Comparison of ENCODE assay signal across 18 cellular contexts in the genomic region with DNA sequence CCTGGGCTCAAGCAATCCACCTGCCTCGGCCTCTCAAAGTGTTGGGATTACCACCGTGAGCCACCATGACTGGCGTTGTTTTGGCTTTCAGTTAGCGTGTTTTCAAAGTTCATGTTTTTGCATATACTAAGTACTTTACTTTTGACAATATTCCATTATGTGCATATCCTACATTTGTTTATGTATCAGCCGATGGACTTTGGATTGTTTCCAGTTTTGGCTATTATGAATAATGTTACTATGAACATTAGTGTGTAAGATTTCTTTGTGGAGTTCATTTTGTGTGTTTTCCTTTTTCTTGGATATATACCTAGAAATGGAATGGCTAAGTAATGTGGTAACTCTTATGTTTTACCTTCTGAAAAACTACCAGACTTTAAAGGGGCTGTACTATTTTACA. TPM values are rescaled to one million over a fixed set of nuclear protein-coding genes. Genes with fewer than 3 reads are reported as not detected.
A peak's percentile ranks its signal among the peaks of the same experiment; 100 is the strongest.
DNase-seq lines count a peak whose midpoint lies in the region; ATAC-seq, FAIRE-seq and TF ChIP-seq lines count a peak whose summit lies in the region.
"Had no signal": no experiment of that assay in that cellular context is flagged by ENCODE, and none has a peak within 500 bp of the region (broad histone marks: within the 10 kb centered on the region; RNA-seq: fewer than 3 reads in every experiment).

No MANE protein-coding gene starts in this region.

- H3K4me3 ChIP-seq in Panc1 (ENCODE audit: low read depth in 2 of 2, low read length in 2 of 2) (no peak overlapping the region), endothelial cell of umbilical vein (replicated peaks in 1 of 3; ENCODE audit: insufficient read depth in 1 of 3, low read depth in 1 of 3, low read length in 3 of 3) (no peak overlapping the region)
- H3K4me3 ChIP-seq: BLaER1 had no signal

- POLR2A ChIA-PET in Panc1 (lab: Charles Lee): no interaction called here
- POLR2A ChIA-PET in endothelial cell of umbilical vein (lab: Charles Lee): no interaction called here

- no peaks in the 10 kb centered on the region for H3K27me3 ChIP-seq in Panc1 (ENCODE audit: control insufficient read depth, insufficient read depth, low read length)
- H3K27me3 ChIP-seq in endothelial cell of umbilical vein (ENCODE audit: control insufficient read depth in 2 of 2, insufficient read depth in 2 of 2, low read length in 2 of 2): no peaks in the 10 kb centered on the region
- H3K27me3 ChIP-seq: BLaER1 had no signal

- peaks cover 14% of the 10 kb centered on the region for H4K20me1 ChIP-seq in endothelial cell of umbilical vein (replicated peaks; ENCODE audit: control insufficient read depth, extremely low read depth, insufficient read depth, low read length)

- BruUV-seq in Panc1 (replicated peaks; lab: Mats Ljungman, UMichigan): TSS peak; percentile 20
- no TSS peak for BruUV-seq in endothelial cell of umbilical vein (replicated peaks; lab: Mats Ljungman, UMichigan)

- no peak overlapping the region for H3K9ac ChIP-seq in endothelial cell of umbilical vein (replicated peaks; ENCODE audit: extremely low read depth, insufficient read depth, low read length)
- H3K9ac ChIP-seq: BLaER1 had no signal

- CTCF ChIA-PET in Panc1 (lab: Charles Lee): no interaction called here
- CTCF ChIA-PET in endothelial cell of umbilical vein (lab: Charles Lee): no interaction called here

- dilution Hi-C loops in endothelial cell of umbilical vein (cut with MboI; ENCODE audit: extremely low pct_ligation_motif_present, low sequenced_read_pairs): no loop called here

- no peak overlapping the region for H3K27ac ChIP-seq in Panc1 (ENCODE audit: low read length)
- no peak overlapping the region for H3K27ac ChIP-seq in endothelial cell of umbilical vein (ENCODE audit: insufficient read depth, low read depth, low read length)
- H3K27ac ChIP-seq: BLaER1 had no signal

- in situ Hi-C loops in Panc1 (cut with HindIII; ENCODE audit: low pct_unique_long_range_greater_than_20kb, low sequenced_read_pairs): no loop called here

- TF ChIP-seq CTCF in Panc1 (IDR thresholded peaks at IDR 0.05): no peak
- no peak for TF ChIP-seq CTCF in endothelial cell of umbilical vein (IDR thresholded peaks at IDR 0.05; ENCODE audit: extremely low read depth in 1 of 2, insufficient read depth in 1 of 2, low read depth in 1 of 2, low read length in 2 of 2)

- no peak overlapping the region for H3K4me2 ChIP-seq in endothelial cell of umbilical vein (ENCODE audit: insufficient read depth, low read length)
- H3K4me2 ChIP-seq: BLaER1 had no signal

- no peak for FAIRE-seq in endothelial cell of umbilical vein (lab: Jason Lieb, UNC)
- FAIRE-seq: GM18507 had no signal

- ATAC-seq in Panc1 (no peak), GM21825 (IDR thresholded peaks at IDR 0.05; ENCODE audit: unreplicated experiment) (no peak), HG02870 (IDR thresholded peaks at IDR 0.05; ENCODE audit: unreplicated experiment) (no peak)

- H3K9me3 ChIP-seq in Panc1 (ENCODE audit: control insufficient read depth, insufficient read depth, low read depth, low read length) (no peaks in the 10 kb centered on the region), endothelial cell of umbilical vein (replicated peaks; ENCODE audit: control insufficient read depth, insufficient read depth, low read length) (no peaks in the 10 kb centered on the region)
- H3K9me3 ChIP-seq: Caco-2 had no signal

- intact Hi-C loops in Panc1 (cut with micrococcal nuclease; ENCODE audit: unreplicated experiment): no loop called here
- intact Hi-C loops in endothelial cell of umbilical vein (cut with micrococcal nuclease): no loop called here

- H3K4me1 ChIP-seq in Panc1 (ENCODE audit: control insufficient read depth, insufficient read depth, low read length): 0 out of 2 replicates have a peak, but pooled peaks cover 4% of the 10 kb centered on the region
- no peaks in the 10 kb centered on the region for H3K4me1 ChIP-seq in endothelial cell of umbilical vein (ENCODE audit: control insufficient read depth, extremely low read depth, insufficient read depth, low read length)
- H3K4me1 ChIP-seq: BLaER1 had no signal

- H3K9me1 ChIP-seq in endothelial cell of umbilical vein (replicated peaks; ENCODE audit: control insufficient read depth, extremely low read depth, insufficient read depth, low read length): no peaks in the 10 kb centered on the region

- peaks cover 99% of the 10 kb centered on the region for H3K79me2 ChIP-seq in endothelial cell of umbilical vein (ENCODE audit: control insufficient read depth, insufficient read depth, low read length)

- H3K36me3 ChIP-seq in Panc1 (ENCODE audit: control insufficient read depth, insufficient read depth, low read length) (no peaks in the 10 kb centered on the region), endothelial cell of umbilical vein (ENCODE audit: control insufficient read depth in 2 of 2, extremely low read depth in 1 of 2, insufficient read depth in 2 of 2, low read length in 2 of 2) (peaks cover 0 to 2% of the 10 kb centered on the region in 2 experiments)

- DNase-seq in NCI-H526 (lab: John Stamatoyannopoulos, UW) (peak; percentile 7 to 24), NCI-H526 treated with DMSO at 0.1 percent for 48 hours (lab: John Stamatoyannopoulos, UW) (no peak), Panc1 (ENCODE audit: low read depth, low spot score) (no peak), endothelial cell of umbilical vein (ENCODE audit: low read depth, low spot score) (peak; percentile 64), pulmonary artery endothelial cell (ENCODE audit: low read depth, low spot score) (peak; percentile 5), NCI-H82 (lab: John Stamatoyannopoulos, UW) (no peak)
- DNase-seq: 8988T; AML-193; Caco-2; CD8-positive, alpha-beta memory T cell; DND-41; GDM1; GOT3; H9 had no signal

- no peak overlapping the region for H2AFZ ChIP-seq in endothelial cell of umbilical vein (ENCODE audit: low read depth, low read length)

- no peak for TF ChIP-seq POLR2A in endothelial cell of umbilical vein (IDR thresholded peaks at IDR 0.05; ENCODE audit: low read depth, low read length)

TF ChIP-seq in endothelial cell of umbilical vein, 7 proteins besides CTCF, POLR2A, EP300 and RAD21:
- TF ChIP-seq MYC (IDR thresholded peaks at IDR 0.05; ENCODE audit: low read depth, low read length) (no peak), MAX (IDR thresholded peaks at IDR 0.05; ENCODE audit: insufficient read depth, insufficient read length) (no peak), POLR2AphosphoS5 (IDR thresholded peaks at IDR 0.05; ENCODE audit: insufficient read depth, low read depth, low read length) (no peak)

RNA-seq across cellular contexts. Expression of gene CSTF3, which starts 9.9 kb away (rescaled TPM):
- total RNA-seq in Panc1 (2021; ENCODE audit: unreplicated experiment) (29.8 TPM), endothelial cell of umbilical vein (46.6 and 52.3 TPM in 2 replicates), pulmonary artery endothelial cell (34.2 and 39.3 TPM in 2 replicates)
- 17.9 TPM for polyA plus RNA-seq in Panc1 (2012; ENCODE audit: insufficient read length)
- 11.8 and 18.3 TPM in 2 replicates for polyA plus RNA-seq in endothelial cell of umbilical vein
- 20.0 and 23.1 TPM in 2 replicates for polyA plus RNA-seq in endothelial cell of umbilical vein (2011; cell fraction: cytosol; rRNA removed)
- polyA plus RNA-seq in endothelial cell of umbilical vein (2011; cell fraction: nucleus; rRNA removed): 45.7 and 71.1 TPM in 2 replicates
- 44.1 and 67.2 TPM in 2 replicates for polyA plus RNA-seq in endothelial cell of umbilical vein (2012)
- 28.4 and 40.6 TPM in 2 replicates for polyA minus RNA-seq in endothelial cell of umbilical vein
- 9.6 TPM for polyA minus RNA-seq in endothelial cell of umbilical vein (2011; cell fraction: cytosol; rRNA and poly(A)+ RNA removed)
- 80.1 and 81.5 TPM in 2 replicates for polyA minus RNA-seq in endothelial cell of umbilical vein (2011; cell fraction: nucleus; rRNA and poly(A)+ RNA removed)

Comparison
In these comparisons a context has a peak if more than half of its experiments do, and no peak if none do; other contexts are left out.
1. DNase-seq: peak in NCI-H526 (2 of 2), endothelial cell of umbilical vein (single experiment) and pulmonary artery endothelial cell (single experiment); none in NCI-H526 treated with DMSO at 0.1 percent for 48 hours (single experiment), Panc1 (single experiment) and NCI-H82 (single experiment).